8 cellular contexts compared by ENCODE assay signal in the genomic region with DNA sequence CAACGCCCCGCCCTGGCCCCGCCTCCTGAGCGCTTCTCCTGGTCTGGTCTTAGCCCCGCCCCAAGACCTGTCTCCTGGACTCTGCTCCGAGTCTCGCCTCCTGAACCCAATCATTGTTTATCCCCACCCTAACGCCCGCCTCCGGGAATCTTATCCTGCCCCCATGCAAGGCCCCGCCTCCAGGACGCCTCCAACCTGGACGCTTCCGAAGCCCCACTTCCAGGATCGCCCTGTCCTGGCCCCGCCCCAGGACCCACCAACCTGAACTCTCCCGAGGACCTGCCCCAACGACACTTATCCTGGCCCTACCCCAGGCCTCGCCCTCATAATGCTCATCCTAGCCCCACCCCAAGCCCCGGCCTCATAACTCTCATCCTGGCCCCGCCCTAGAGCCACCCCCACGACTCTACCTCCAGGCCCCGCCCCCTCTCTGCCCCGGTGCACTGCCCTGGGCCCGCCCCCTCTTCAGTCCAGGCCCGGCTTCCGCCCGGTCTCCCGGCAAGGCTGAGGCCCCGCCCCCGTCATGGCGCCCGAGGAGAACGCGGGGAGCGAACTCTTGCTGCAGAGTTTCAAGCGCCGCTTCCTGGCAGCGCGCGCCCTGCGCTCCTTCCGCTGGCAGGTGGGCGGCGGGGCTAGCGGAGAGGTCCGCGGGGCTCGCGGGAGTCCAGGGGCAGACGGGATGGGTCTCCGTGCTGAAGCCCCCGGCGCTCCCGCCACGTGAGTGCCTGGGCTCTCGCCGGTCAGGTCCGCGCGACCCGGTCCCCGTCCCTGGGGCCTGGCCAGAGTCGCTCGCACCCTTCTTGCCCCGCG. TPM values are rescaled to one million over a fixed set of nuclear protein-coding genes. Genes with fewer than 3 reads are reported as not detected.
DNase-seq lines count a peak whose midpoint lies in the region; ATAC-seq and TF ChIP-seq lines count a peak whose summit lies in the region.

No MANE protein-coding gene starts in this region.

- H3K36me3 ChIP-seq in SK-N-MC (ENCODE audit: insufficient read depth, low read length): no peaks in the 10 kb centered on the region
- no peaks in the 10 kb centered on the region for H3K36me3 ChIP-seq in osteoblast (ENCODE audit: insufficient read depth, low read length)
- no peaks in the 10 kb centered on the region for H3K36me3 ChIP-seq in thoracic aorta

- ATAC-seq in thoracic aorta (ENCODE audit: insufficient number of reproducible peaks, low FRiP score, low read depth): peak; percentile 99

- H3K9me3 ChIP-seq in SK-N-MC (ENCODE audit: low read depth, low read length) (no peaks in the 10 kb centered on the region), osteoblast (ENCODE audit: low read depth, low read length) (no peaks in the 10 kb centered on the region), thoracic aorta (no peaks in the 10 kb centered on the region)

- no peaks in the 10 kb centered on the region for H3K79me2 ChIP-seq in osteoblast (ENCODE audit: insufficient read depth, low read length)

- H3K27ac Mint-ChIP-seq in activated naive CD4-positive, alpha-beta T cell treated with anti-CD3 and anti-CD28 coated beads, Interleukin-2, amount 50 U/mL, for 24 hours: peak overlapping the region; percentile 98
- H3K27ac Mint-ChIP-seq in glutamatergic neuron (ENCODE audit: unreplicated experiment): peak overlapping the region; percentile 95

- H3K9me3 Mint-ChIP-seq in activated naive CD4-positive, alpha-beta T cell treated with anti-CD3 and anti-CD28 coated beads, Interleukin-2, amount 50 U/mL, for 24 hours: no peaks in the 10 kb centered on the region
- peaks cover 10% of the 10 kb centered on the region for H3K9me3 Mint-ChIP-seq in glutamatergic neuron (ENCODE audit: unreplicated experiment)

- H3K27ac ChIP-seq in SK-N-MC (peak overlapping the region; percentile 54; the same call in 1 of the 2 replicates), osteoblast (ENCODE audit: low read depth, low read length) (peak overlapping the region; percentile 77), thoracic aorta (peak overlapping the region; percentile 30 to 75)

- H3K27me3 ChIP-seq in osteoblast (ENCODE audit: insufficient read depth, low read length) (no peaks in the 10 kb centered on the region), thoracic aorta (replicated peaks; ENCODE audit: insufficient read depth) (no peaks in the 10 kb centered on the region)

- H2AFZ ChIP-seq in osteoblast (ENCODE audit: low read length): peak overlapping the region; percentile 70

- H3K9ac ChIP-seq in SK-N-MC (ENCODE audit: insufficient read length): peak overlapping the region; percentile 86

- H3K36me3 Mint-ChIP-seq in activated naive CD4-positive, alpha-beta T cell treated with anti-CD3 and anti-CD28 coated beads, Interleukin-2, amount 50 U/mL, for 24 hours: peaks cover 2% of the 10 kb centered on the region
- H3K36me3 Mint-ChIP-seq in glutamatergic neuron (ENCODE audit: unreplicated experiment): no peaks in the 10 kb centered on the region

- H3K4me1 ChIP-seq in osteoblast (ENCODE audit: insufficient read depth, low read length): peaks cover 18% of the 10 kb centered on the region
- no peaks in the 10 kb centered on the region for H3K4me1 ChIP-seq in thoracic aorta (ENCODE audit: control insufficient read depth in 1 of 2, low read depth in 2 of 2)

- peak overlapping the region; percentile 88 for H3K4me2 ChIP-seq in osteoblast (ENCODE audit: insufficient read depth, low read length)

- H4K20me1 ChIP-seq in osteoblast (ENCODE audit: insufficient read depth, low read length): no peaks in the 10 kb centered on the region

- peak overlapping the region; percentile 97 for H3K4me3 Mint-ChIP-seq in activated naive CD4-positive, alpha-beta T cell treated with anti-CD3 and anti-CD28 coated beads, Interleukin-2, amount 50 U/mL, for 24 hours
- H3K4me3 Mint-ChIP-seq in glutamatergic neuron (ENCODE audit: unreplicated experiment): peak overlapping the region; percentile 95

- TF ChIP-seq CTCF in HFF-Myc (IDR thresholded peaks at IDR 0.05; ENCODE audit: low read depth, low read length, missing control alignments) (no peak), glutamatergic neuron (IDR thresholded peaks at IDR 0.05; ENCODE audit: partially characterized antibody, unreplicated experiment) (no peak), osteoblast (IDR thresholded peaks at IDR 0.05; ENCODE audit: extremely low read depth, low read depth, low read length) (no peak), thoracic aorta (IDR thresholded peaks at IDR 0.05) (no peak)

- DNase-seq in GM04504 (ENCODE audit: low read depth) (peak; percentile 98), HFF-Myc (ENCODE audit: extremely low read depth, low read depth) (peak; percentile 92), NAMALWA (ENCODE audit: low spot score) (peak; percentile 97), SK-N-MC (ENCODE audit: low read depth, low spot score) (peak; percentile 93), glutamatergic neuron (peak; percentile 99), osteoblast (ENCODE audit: insufficient read length, low spot score, missing footprints) (peak; percentile 93), thoracic aorta (ENCODE audit: low spot score) (peak; percentile 99)

- H3K4me3 ChIP-seq in HFF-Myc (replicated peaks; ENCODE audit: low read depth, low read length) (peak overlapping the region; percentile 62), SK-N-MC (peak overlapping the region; percentile 84), osteoblast (ENCODE audit: insufficient read depth, low read length) (peak overlapping the region; percentile 79), thoracic aorta (peak overlapping the region; percentile 80)

- H3K27me3 Mint-ChIP-seq in activated naive CD4-positive, alpha-beta T cell treated with anti-CD3 and anti-CD28 coated beads, Interleukin-2, amount 50 U/mL, for 24 hours: no peaks in the 10 kb centered on the region
- H3K27me3 Mint-ChIP-seq in glutamatergic neuron (ENCODE audit: unreplicated experiment): peaks cover 8% of the 10 kb centered on the region

- H3K4me1 Mint-ChIP-seq in activated naive CD4-positive, alpha-beta T cell treated with anti-CD3 and anti-CD28 coated beads, Interleukin-2, amount 50 U/mL, for 24 hours: peaks cover 19% of the 10 kb centered on the region
- H3K4me1 Mint-ChIP-seq in glutamatergic neuron (ENCODE audit: low read depth, unreplicated experiment): peaks cover 22% of the 10 kb centered on the region

RNA-seq across cellular contexts. Expression of a gene that starts 45.8 kb away (rescaled TPM):
- not detected for total RNA-seq in glutamatergic neuron (ENCODE audit: unreplicated experiment)
- total RNA-seq in osteoblast: not detected in 2 replicates
- total RNA-seq in thoracic aorta: not detected

Comparison
In these comparisons a context has a peak if more than half of its experiments do, and no peak if none do; other contexts are left out.
1. Peak in every context shown above with its lines: DNase-seq, ATAC-seq, H3K4me3 ChIP-seq and H3K27ac ChIP-seq.